ENCODE assay signal across 10 cellular contexts in the genomic region with DNA sequence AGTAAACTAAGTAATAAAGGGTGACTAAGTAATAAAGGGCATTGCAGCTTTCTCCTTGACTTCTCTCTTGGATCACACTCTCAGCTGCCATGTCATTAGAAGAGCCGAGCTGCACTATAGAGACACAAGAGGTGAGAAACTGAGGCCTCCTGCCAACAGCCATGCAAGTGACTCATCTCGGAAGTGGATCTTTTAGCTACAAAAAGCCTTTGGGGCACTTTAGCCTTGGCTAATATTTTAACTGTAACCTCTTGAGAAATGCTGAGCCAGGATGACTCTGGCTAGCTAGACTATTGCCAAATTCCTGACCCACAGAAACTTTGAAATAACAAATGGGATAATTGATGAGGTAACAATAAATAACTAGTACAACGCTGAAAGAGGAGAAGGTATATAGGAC. TPM values are rescaled to one million over a fixed set of nuclear protein-coding genes. Genes with fewer than 3 reads are reported as not detected.
A peak's percentile ranks its signal among the peaks of the same experiment; 100 is the strongest.
DNase-seq lines count a peak whose midpoint lies in the region; ATAC-seq and TF ChIP-seq lines count a peak whose summit lies in the region.
"Had no signal": no experiment of that assay in that cellular context is flagged by ENCODE, and none has a peak within 500 bp of the region (broad histone marks: within the 10 kb centered on the region; RNA-seq: fewer than 3 reads in every experiment).

No MANE protein-coding gene starts in this region.

- H3K27ac ChIP-seq in KOPT-K1 (ENCODE audit: low read depth, low read length, poor library complexity, severe bottlenecking) (peak overlapping the region; percentile 97), left lung (peak overlapping the region in 1 of 2 donors; percentile 41)

- H3K27me3 Mint-ChIP-seq in activated T-helper 2 cell treated with anti-CD3 and anti-CD28 coated beads, Interferon-gamma antibody, Interleukin-2, Interleukin-4, amounts not matched to agents 10 μg/mL and 5 μg/mL and 100 μg/mL, durations not matched to agents 14 hours and 24 hours and 36 hours (ENCODE audit: low read depth): no peaks in the 10 kb centered on the region

- H3K9me3 ChIP-seq in KOPT-K1 (ENCODE audit: insufficient read depth, low read length, poor library complexity, severe bottlenecking) (no peaks in the 10 kb centered on the region), left lung (no peaks in the 10 kb centered on the region)

- H3K4me3 ChIP-seq in left lung: no peak overlapping the region

- peak; percentile 27 for DNase-seq in CD1c-positive myeloid dendritic cell (ENCODE audit: extremely low spot score)
- no peak for DNase-seq in activated T-helper 2 cell treated with anti-CD3 and anti-CD28 coated beads, Interferon-gamma antibody, Interleukin-2, Interleukin-4, amounts not matched to agents 10 μg/mL and 5 μg/mL and 100 μg/mL, durations not matched to agents 14 hours and 24 hours and 36 hours (ENCODE audit: low spot score)
- peak in 1 of 2 donors; percentile 74 for DNase-seq in left lung
- no peak for DNase-seq in NCI-H82 treated with DMSO at 0.1 percent for 48 hours (lab: John Stamatoyannopoulos, UW; ENCODE audit: unreplicated experiment)
- no peak for DNase-seq in medulla oblongata (ENCODE audit: extremely low spot score)
- DNase-seq in KBM-7: no peak
- DNase-seq: stimulated activated naive CD4-positive, alpha-beta T cell had no signal

- no peak for TF ChIP-seq CTCF in left lung (IDR thresholded peaks at IDR 0.05)

- H3K4me1 ChIP-seq in left lung: peaks cover 13 to 33% of the 10 kb centered on the region in 2 donors

- H3K27ac Mint-ChIP-seq in activated T-helper 2 cell treated with anti-CD3 and anti-CD28 coated beads, Interferon-gamma antibody, Interleukin-2, Interleukin-4, amounts not matched to agents 10 μg/mL and 5 μg/mL and 100 μg/mL, durations not matched to agents 14 hours and 24 hours and 36 hours: peak overlapping the region; percentile 70

- in situ Hi-C loops in KBM-7 (cut with MboI; ENCODE audit: low pct_unique_long_range_greater_than_20kb, low sequenced_read_pairs): no loop called here

- H3K9me3 Mint-ChIP-seq in activated T-helper 2 cell treated with anti-CD3 and anti-CD28 coated beads, Interferon-gamma antibody, Interleukin-2, Interleukin-4, amounts not matched to agents 10 μg/mL and 5 μg/mL and 100 μg/mL, durations not matched to agents 14 hours and 24 hours and 36 hours: no peaks in the 10 kb centered on the region

- intact Hi-C loops in activated T-helper 2 cell treated with anti-CD3 and anti-CD28 coated beads, Interferon-gamma antibody, Interleukin-2, Interleukin-4, amounts not matched to agents 10 μg/mL and 5 μg/mL and 100 μg/mL, durations not matched to agents 14 hours and 24 hours and 36 hours (cut with micrococcal nuclease): loop anchor here (2.0 to 5.0 kb wide), 4 partner anchors 15 to 406 kb away; no protein-coding TSS in a partner anchor
- intact Hi-C loops in left lung (cut with DNase I): no loop called here

- H3K36me3 Mint-ChIP-seq in activated T-helper 2 cell treated with anti-CD3 and anti-CD28 coated beads, Interferon-gamma antibody, Interleukin-2, Interleukin-4, amounts not matched to agents 10 μg/mL and 5 μg/mL and 100 μg/mL, durations not matched to agents 14 hours and 24 hours and 36 hours (ENCODE audit: low read depth): peaks cover 6% of the 10 kb centered on the region

- peaks cover 12% of the 10 kb centered on the region; the same call in 1 of the 2 replicates for H3K36me3 ChIP-seq in KOPT-K1 (ENCODE audit: insufficient read depth, low read length)
- no peaks in the 10 kb centered on the region for H3K36me3 ChIP-seq in left lung

- ATAC-seq in left lung (peak; percentile 70), GM18909 (IDR thresholded peaks at IDR 0.05; ENCODE audit: poor library complexity, unreplicated experiment) (no peak)
- ATAC-seq: sciatic nerve had no signal

- H3K27me3 ChIP-seq in left lung: no peaks in the 10 kb centered on the region

- peaks cover 35% of the 10 kb centered on the region for H3K4me1 Mint-ChIP-seq in activated T-helper 2 cell treated with anti-CD3 and anti-CD28 coated beads, Interferon-gamma antibody, Interleukin-2, Interleukin-4, amounts not matched to agents 10 μg/mL and 5 μg/mL and 100 μg/mL, durations not matched to agents 14 hours and 24 hours and 36 hours (ENCODE audit: low read depth)

- peak overlapping the region; percentile 30 for H3K4me3 Mint-ChIP-seq in activated T-helper 2 cell treated with anti-CD3 and anti-CD28 coated beads, Interferon-gamma antibody, Interleukin-2, Interleukin-4, amounts not matched to agents 10 μg/mL and 5 μg/mL and 100 μg/mL, durations not matched to agents 14 hours and 24 hours and 36 hours (ENCODE audit: low read depth)

RNA-seq across cellular contexts. Expression of a gene that starts 1.5 kb away (rescaled TPM):
- 18.2 and 18.5 TPM in 2 replicates for total RNA-seq in activated T-helper 2 cell treated with anti-CD3 and anti-CD28 coated beads, Interferon-gamma antibody, Interleukin-2, Interleukin-4, amounts not matched to agents 10 μg/mL and 5 μg/mL and 100 μg/mL, durations not matched to agents 14 hours and 24 hours and 36 hours
- total RNA-seq in left lung: 1 to 10 TPM; 2.2 to 2.7 TPM
